Comparison of ENCODE assay signal across 8 cellular contexts in the genomic region with DNA sequence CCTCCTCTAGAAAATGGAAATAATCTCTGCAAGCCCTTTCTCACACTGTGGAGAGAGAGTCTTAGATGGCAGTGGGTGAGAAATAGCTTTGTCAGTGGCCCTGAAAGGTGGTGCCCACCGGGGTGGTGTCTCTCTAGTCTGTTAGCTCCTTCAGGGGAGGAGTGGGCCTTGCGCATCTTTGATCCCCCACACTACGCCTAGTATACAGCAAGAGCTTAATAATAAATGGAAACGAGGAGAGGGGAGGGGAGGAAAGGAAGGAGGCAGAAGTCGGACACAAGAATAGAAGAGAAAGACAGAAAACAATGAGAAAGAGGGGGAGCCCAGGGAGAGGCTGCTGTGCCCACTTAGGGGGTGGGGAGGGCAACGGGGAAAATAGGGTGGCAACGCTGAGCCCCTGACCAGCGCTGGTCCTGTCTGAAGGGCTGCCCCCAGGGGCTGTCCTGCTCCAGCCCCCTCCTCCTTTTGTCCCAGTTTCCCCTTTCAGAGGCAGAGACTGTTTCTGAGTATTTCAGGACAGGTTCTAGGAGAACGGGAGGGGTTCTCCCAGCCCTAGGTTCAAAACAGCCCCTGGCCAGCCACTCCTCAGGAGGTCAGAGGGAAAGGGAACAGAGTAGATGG. TPM values are rescaled to one million over a fixed set of nuclear protein-coding genes. Genes with fewer than 3 reads are reported as not detected.
DNase-seq lines count a peak whose midpoint lies in the region; ATAC-seq and TF ChIP-seq lines count a peak whose summit lies in the region.
"Had no signal": no experiment of that assay in that cellular context is flagged by ENCODE, and none has a peak within 500 bp of the region (broad histone marks: within the 10 kb centered on the region; RNA-seq: fewer than 3 reads in every experiment).

No MANE protein-coding gene starts in this region.

- TF ChIP-seq CTCF in HFF-Myc (IDR thresholded peaks at IDR 0.05; ENCODE audit: low read depth, low read length, missing control alignments) = no peak
- TF ChIP-seq CTCF in mucosa of descending colon (IDR thresholded peaks at IDR 0.05) = no peak

- DNase-seq in HFF-Myc (ENCODE audit: extremely low read depth, low read depth) (no peak), mucosa of descending colon (no peak)
- DNase-seq in activated T-helper 2 cell treated with anti-CD3 and anti-CD28 coated beads, Interferon-gamma antibody, Interleukin-2, Interleukin-4, amounts not matched to agents 10 μg/mL and 5 μg/mL and 100 μg/mL, durations not matched to agents 14 hours and 24 hours and 36 hours (ENCODE audit: low spot score) = no peak
- DNase-seq: stimulated activated CD4-positive, alpha-beta T cell treated with anti-CD3 and anti-CD28 coated beads, Interleukin-2, amount 100 ng/mL, for 48 hours had no signal

- H3K27me3 Mint-ChIP-seq in activated T-helper 2 cell treated with anti-CD3 and anti-CD28 coated beads, Interferon-gamma antibody, Interleukin-2, Interleukin-4, amounts not matched to agents 10 μg/mL and 5 μg/mL and 100 μg/mL, durations not matched to agents 14 hours and 24 hours and 36 hours (ENCODE audit: low read depth) = peaks cover 1% of the 10 kb centered on the region
- H3K27me3 Mint-ChIP-seq in stimulated activated memory B cell treated with anti-CD40 and anti-IgM and Interleukin-4, amounts not matched to agents 10 μg/mL and 1 μg/mL and 100 μg/mL, for 72 hours = no peaks in the 10 kb centered on the region

- no peaks in the 10 kb centered on the region for H3K36me3 Mint-ChIP-seq in activated T-helper 2 cell treated with anti-CD3 and anti-CD28 coated beads, Interferon-gamma antibody, Interleukin-2, Interleukin-4, amounts not matched to agents 10 μg/mL and 5 μg/mL and 100 μg/mL, durations not matched to agents 14 hours and 24 hours and 36 hours (ENCODE audit: low read depth)
- no peaks in the 10 kb centered on the region for H3K36me3 Mint-ChIP-seq in stimulated activated memory B cell treated with anti-CD40 and anti-IgM and Interleukin-4, amounts not matched to agents 10 μg/mL and 1 μg/mL and 100 μg/mL, for 72 hours

- H3K36me3 ChIP-seq in mucosa of descending colon (ENCODE audit: low read depth) = no peaks in the 10 kb centered on the region

- intact Hi-C loops in activated T-helper 2 cell treated with anti-CD3 and anti-CD28 coated beads, Interferon-gamma antibody, Interleukin-2, Interleukin-4, amounts not matched to agents 10 μg/mL and 5 μg/mL and 100 μg/mL, durations not matched to agents 14 hours and 24 hours and 36 hours (cut with micrococcal nuclease) = no loop called here
- intact Hi-C loops in mucosa of descending colon (cut with DNase I, micrococcal nuclease) = no loop called here

- ATAC-seq in stimulated activated memory B cell treated with anti-CD40 and anti-IgM and Interleukin-4, amounts not matched to agents 10 μg/mL and 1 μg/mL and 100 μg/mL, for 72 hours = no peak
- ATAC-seq in mucosa of descending colon (no peak), HG03196 (IDR thresholded peaks at IDR 0.05; ENCODE audit: unreplicated experiment) (no peak), GM19023 (IDR thresholded peaks at IDR 0.05; ENCODE audit: unreplicated experiment) (no peak)

- H3K4me3 Mint-ChIP-seq in activated T-helper 2 cell treated with anti-CD3 and anti-CD28 coated beads, Interferon-gamma antibody, Interleukin-2, Interleukin-4, amounts not matched to agents 10 μg/mL and 5 μg/mL and 100 μg/mL, durations not matched to agents 14 hours and 24 hours and 36 hours (ENCODE audit: low read depth) = peak overlapping the region; percentile 75
- H3K4me3 Mint-ChIP-seq in stimulated activated memory B cell treated with anti-CD40 and anti-IgM and Interleukin-4, amounts not matched to agents 10 μg/mL and 1 μg/mL and 100 μg/mL, for 72 hours = peak overlapping the region; percentile 69

- H3K4me1 Mint-ChIP-seq in activated T-helper 2 cell treated with anti-CD3 and anti-CD28 coated beads, Interferon-gamma antibody, Interleukin-2, Interleukin-4, amounts not matched to agents 10 μg/mL and 5 μg/mL and 100 μg/mL, durations not matched to agents 14 hours and 24 hours and 36 hours (ENCODE audit: low read depth) = peaks cover 38% of the 10 kb centered on the region
- peaks cover 43% of the 10 kb centered on the region for H3K4me1 Mint-ChIP-seq in stimulated activated memory B cell treated with anti-CD40 and anti-IgM and Interleukin-4, amounts not matched to agents 10 μg/mL and 1 μg/mL and 100 μg/mL, for 72 hours

- H3K4me3 ChIP-seq in HFF-Myc (replicated peaks; ENCODE audit: low read depth, low read length) (peak overlapping the region; percentile 72), iPS-18c (ENCODE audit: insufficient read depth, low read depth, low read length) (peak overlapping the region; percentile 61; the same call in 1 of the 2 replicates), mucosa of descending colon (no peak overlapping the region)

- H3K4me1 ChIP-seq in mucosa of descending colon (ENCODE audit: low read depth) = peaks cover 52% of the 10 kb centered on the region

- H3K9me3 ChIP-seq in iPS-18c (ENCODE audit: control insufficient read depth, insufficient read depth, low read length) (no peaks in the 10 kb centered on the region), mucosa of descending colon (no peaks in the 10 kb centered on the region)

- no peaks in the 10 kb centered on the region for H3K9me3 Mint-ChIP-seq in activated T-helper 2 cell treated with anti-CD3 and anti-CD28 coated beads, Interferon-gamma antibody, Interleukin-2, Interleukin-4, amounts not matched to agents 10 μg/mL and 5 μg/mL and 100 μg/mL, durations not matched to agents 14 hours and 24 hours and 36 hours
- no peaks in the 10 kb centered on the region for H3K9me3 Mint-ChIP-seq in stimulated activated memory B cell treated with anti-CD40 and anti-IgM and Interleukin-4, amounts not matched to agents 10 μg/mL and 1 μg/mL and 100 μg/mL, for 72 hours

- H3K27ac Mint-ChIP-seq in activated T-helper 2 cell treated with anti-CD3 and anti-CD28 coated beads, Interferon-gamma antibody, Interleukin-2, Interleukin-4, amounts not matched to agents 10 μg/mL and 5 μg/mL and 100 μg/mL, durations not matched to agents 14 hours and 24 hours and 36 hours = peak overlapping the region; percentile 59
- peak overlapping the region; percentile 38 for H3K27ac Mint-ChIP-seq in stimulated activated memory B cell treated with anti-CD40 and anti-IgM and Interleukin-4, amounts not matched to agents 10 μg/mL and 1 μg/mL and 100 μg/mL, for 72 hours

RNA-seq across cellular contexts. Expression of gene ARRB1, which starts 1.2 kb away (rescaled TPM):
- 15.1 and 19.3 TPM in 2 replicates for total RNA-seq in activated T-helper 2 cell treated with anti-CD3 and anti-CD28 coated beads, Interferon-gamma antibody, Interleukin-2, Interleukin-4, amounts not matched to agents 10 μg/mL and 5 μg/mL and 100 μg/mL, durations not matched to agents 14 hours and 24 hours and 36 hours
- total RNA-seq in mucosa of descending colon = 100 to 1,000 TPM in 2 of 3 donors, 10 to 100 TPM in 1; 76.7 to 128 (median 121) TPM

RNA-seq across cellular contexts. Expression of gene RPS3, which starts 49.1 kb away (rescaled TPM):
- total RNA-seq in activated T-helper 2 cell treated with anti-CD3 and anti-CD28 coated beads, Interferon-gamma antibody, Interleukin-2, Interleukin-4, amounts not matched to agents 10 μg/mL and 5 μg/mL and 100 μg/mL, durations not matched to agents 14 hours and 24 hours and 36 hours = 3,460 and 3,552 TPM in 2 replicates
- total RNA-seq in mucosa of descending colon = 1,000 to 10,000 TPM; 1,703 to 2,122 (median 2,056) TPM
